2 cellular contexts compared by ENCODE assay signal in the genomic region with DNA sequence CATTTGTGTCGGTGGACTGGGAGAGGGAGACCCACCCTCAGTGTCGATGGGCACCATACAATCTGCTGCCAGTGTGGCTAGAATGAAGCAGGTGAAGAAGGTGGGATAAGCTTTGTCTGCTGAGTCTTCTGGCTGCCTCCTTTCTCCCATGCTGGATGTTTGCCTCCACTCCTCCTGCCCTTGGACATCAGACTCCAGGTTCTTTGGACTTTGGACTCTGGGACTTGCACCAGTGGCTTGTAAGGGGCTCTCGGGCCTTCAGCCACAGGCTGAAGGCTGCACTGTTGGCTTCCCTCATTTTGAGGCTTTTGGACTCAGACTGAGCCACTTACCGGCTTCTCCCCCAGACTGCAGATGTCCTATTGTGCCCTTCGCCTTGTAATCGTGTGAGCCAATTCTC.
A peak's percentile ranks its signal among the peaks of the same experiment; 100 is the strongest.
TF ChIP-seq lines count a peak whose summit lies in the region.

No MANE protein-coding gene starts in this region.

TF ChIP-seq in liver, 16 proteins besides CTCF, POLR2A, EP300 and RAD21:
- no peak for TF ChIP-seq EGR1 (IDR thresholded peaks at IDR 0.05; ENCODE audit: low read depth in 2 of 2)
- TF ChIP-seq RXRA (IDR thresholded peaks at IDR 0.05): peak; percentile 48 to 54
- peak in 1 of 2 donors; percentile 11 for TF ChIP-seq JUND (IDR thresholded peaks at IDR 0.05)
- peak; percentile 90 to 96 for TF ChIP-seq HNF4A (conservative IDR thresholded peaks at IDR 0.05)
- TF ChIP-seq HNF4G (IDR thresholded peaks at IDR 0.05): peak; percentile 87

TF ChIP-seq in HepG2, 621 proteins besides CTCF, POLR2A, EP300 and RAD21:
- no peak for TF ChIP-seq ZNF260 (CRISPR knock-in tag; IDR thresholded peaks at IDR 0.05; ENCODE audit: borderline replicate concordance, low read depth)
- TF ChIP-seq, protein P1, sequence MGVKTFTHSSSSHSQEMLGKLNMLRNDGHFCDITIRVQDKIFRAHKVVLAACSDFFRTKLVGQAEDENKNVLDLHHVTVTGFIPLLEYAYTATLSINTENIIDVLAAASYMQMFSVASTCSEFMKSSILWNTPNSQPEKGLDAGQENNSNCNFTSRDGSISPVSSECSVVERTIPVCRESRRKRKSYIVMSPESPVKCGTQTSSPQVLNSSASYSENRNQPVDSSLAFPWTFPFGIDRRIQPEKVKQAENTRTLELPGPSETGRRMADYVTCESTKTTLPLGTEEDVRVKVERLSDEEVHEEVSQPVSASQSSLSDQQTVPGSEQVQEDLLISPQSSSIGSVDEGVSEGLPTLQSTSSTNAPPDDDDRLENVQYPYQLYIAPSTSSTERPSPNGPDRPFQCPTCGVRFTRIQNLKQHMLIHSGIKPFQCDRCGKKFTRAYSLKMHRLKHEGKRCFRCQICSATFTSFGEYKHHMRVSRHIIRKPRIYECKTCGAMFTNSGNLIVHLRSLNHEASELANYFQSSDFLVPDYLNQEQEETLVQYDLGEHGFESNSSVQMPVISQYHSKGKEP (CRISPR knock-in tag; IDR thresholded peaks at IDR 0.05): no peak
- TF ChIP-seq ZNF768 (CRISPR knock-in tag; IDR thresholded peaks at IDR 0.05): no peak
- TF ChIP-seq NONO (IDR thresholded peaks at IDR 0.05): no peak
- no peak for TF ChIP-seq NONO (CRISPR knock-in tag; conservative IDR thresholded peaks at IDR 0.05)
- TF ChIP-seq, protein P2, sequence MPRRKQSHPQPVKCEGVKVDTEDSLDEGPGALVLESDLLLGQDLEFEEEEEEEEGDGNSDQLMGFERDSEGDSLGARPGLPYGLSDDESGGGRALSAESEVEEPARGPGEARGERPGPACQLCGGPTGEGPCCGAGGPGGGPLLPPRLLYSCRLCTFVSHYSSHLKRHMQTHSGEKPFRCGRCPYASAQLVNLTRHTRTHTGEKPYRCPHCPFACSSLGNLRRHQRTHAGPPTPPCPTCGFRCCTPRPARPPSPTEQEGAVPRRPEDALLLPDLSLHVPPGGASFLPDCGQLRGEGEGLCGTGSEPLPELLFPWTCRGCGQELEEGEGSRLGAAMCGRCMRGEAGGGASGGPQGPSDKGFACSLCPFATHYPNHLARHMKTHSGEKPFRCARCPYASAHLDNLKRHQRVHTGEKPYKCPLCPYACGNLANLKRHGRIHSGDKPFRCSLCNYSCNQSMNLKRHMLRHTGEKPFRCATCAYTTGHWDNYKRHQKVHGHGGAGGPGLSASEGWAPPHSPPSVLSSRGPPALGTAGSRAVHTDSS (CRISPR knock-in tag; conservative IDR thresholded peaks at IDR 0.05): no peak
- TF ChIP-seq CREBL2 (CRISPR knock-in tag; IDR thresholded peaks at IDR 0.05; ENCODE audit: borderline replicate concordance): no peak
- no peak for TF ChIP-seq MTA1 (CRISPR knock-in tag; IDR thresholded peaks at IDR 0.05; ENCODE audit: borderline replicate concordance)
